3 cellular contexts compared by ENCODE assay signal in the genomic region with DNA sequence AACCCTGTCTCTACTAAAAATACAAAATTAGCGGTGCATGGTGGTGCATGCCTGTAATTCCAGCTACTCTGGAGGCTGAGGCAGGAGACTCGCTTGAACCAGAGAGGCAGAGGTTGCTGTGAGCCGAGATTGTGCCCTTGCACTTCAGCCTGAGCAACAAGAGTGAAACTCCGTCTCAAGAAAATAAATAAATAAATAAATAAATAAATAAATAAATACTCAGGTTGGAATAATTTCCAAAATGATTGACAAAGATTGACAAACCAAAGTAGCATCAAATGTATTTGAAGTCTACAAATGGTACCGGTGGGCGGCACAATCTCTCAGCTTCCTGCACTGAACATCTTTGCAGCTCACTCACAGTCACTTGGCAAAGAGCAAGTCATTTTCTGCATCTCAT.
"Had no signal": no experiment of that assay in that cellular context is flagged by ENCODE, and none has a peak within 500 bp of the region (broad histone marks: within the 10 kb centered on the region; RNA-seq: fewer than 3 reads in every experiment).

No MANE protein-coding gene starts in this region.

- DNase-seq: GDM1, GF-D8 had no signal

- H3K4me3 ChIP-seq: GM12878 had no signal
